32 cellular contexts compared by ENCODE assay signal in genomic region chr6:15346315-15346714, GRCh38.
DNase-seq lines count a peak whose midpoint lies in the region; ATAC-seq lines count a peak whose summit lies in the region.
"Had no signal": no experiment of that assay in that cellular context is flagged by ENCODE, and none has a peak within 500 bp of the region (broad histone marks: within the 10 kb centered on the region; RNA-seq: fewer than 3 reads in every experiment).

No MANE protein-coding gene starts in this region.

- no peak for DNase-seq in activated T-cell treated with anti-CD3 and anti-CD28 coated beads, Interleukin-2, amount 50 U/mL, for 72 hours
- DNase-seq in activated T-cell treated with anti-CD3 and anti-CD28 coated beads, Interleukin-2, amount 50 U/mL, for 48 hours = no peak
- DNase-seq in Jurkat, Clone E6-1 (ENCODE audit: low read depth, low spot score) = peak; percentile 78
- DNase-seq in activated naive CD8-positive, alpha-beta T cell treated with anti-CD3 and anti-CD28 coated beads for 36 hours = no peak
- no peak for DNase-seq in stimulated activated naive CD8-positive, alpha-beta T cell treated with anti-CD3 and anti-CD28 coated beads, Interleukin-15, amount 100 ng/mL, for 72 hours
- no peak for DNase-seq in SK-N-DZ (ENCODE audit: low spot score)
- no peak for DNase-seq in posterior vena cava (ENCODE audit: low spot score)
- DNase-seq: ACHN; activated CD8-positive, alpha-beta memory T cell treated with anti-CD3 and anti-CD28 coated beads, Interleukin-2, amount 10 ng/mL, durations not matched to agents 7 days and 5 days; amygdala; brain microvascular endothelial cell; cerebellar nuclear complex; dermis blood vessel endothelial cell; DMS153; endodermal cell; glutamatergic neuron; Karpas-422; NCI-H1417 treated with DMSO at 0.1 percent for 48 hours; NCI-H2029 treated with DMSO at 0.1 percent for 48 hours; NCI-H524 treated with DMSO at 0.1 percent for 48 hours; OCI-M1; pancreas; SK-N-SH; small intestine; stimulated activated naive CD4-positive, alpha-beta T cell treated with Interleukin-2 at 50 U/mL for 16 hours; testis had no signal

- intact Hi-C loops in posterior vena cava (cut with DNase I) = no loop called here

- peak; percentile 15 to 39 for ATAC-seq in activated T-cell treated with anti-CD3 and anti-CD28 coated beads, Interleukin-2, amount 50 U/mL, for 72 hours (replicated peaks in 1 of 2)
- ATAC-seq in stimulated activated naive CD8-positive, alpha-beta T cell treated with anti-CD3 and anti-CD28 coated beads, Interleukin-15, amount 100 ng/mL, for 72 hours = peak; percentile 71
- ATAC-seq: activated CD8-positive, alpha-beta memory T cell treated with anti-CD3 and anti-CD28 coated beads, Interleukin-2, amount 10 ng/mL, durations not matched to agents 7 days and 5 days; HCT116; left lobe of liver; pancreas had no signal

- H3K36me3 Mint-ChIP-seq in activated T-cell treated with anti-CD3 and anti-CD28 coated beads, Interleukin-2, amount 50 U/mL, for 72 hours (ENCODE audit: insufficient read depth in 2 of 2) = peaks cover 7 to 10% of the 10 kb centered on the region in 2 donors
- peaks cover 37% of the 10 kb centered on the region for H3K36me3 Mint-ChIP-seq in activated naive CD8-positive, alpha-beta T cell treated with anti-CD3 and anti-CD28 coated beads for 36 hours

- H3K4me3 ChIP-seq in Jurkat, Clone E6-1 (ENCODE audit: low read length) = no peak overlapping the region
- H3K4me3 ChIP-seq: neural progenitor cell, pancreas, right atrium auricular region, testis had no signal

- peak overlapping the region; percentile 24 to 53 for H3K4me3 Mint-ChIP-seq in activated T-cell treated with anti-CD3 and anti-CD28 coated beads, Interleukin-2, amount 50 U/mL, for 72 hours
- H3K4me3 Mint-ChIP-seq in activated naive CD8-positive, alpha-beta T cell treated with anti-CD3 and anti-CD28 coated beads for 36 hours = peak overlapping the region; percentile 15
- peak overlapping the region; percentile 42 to 48 for H3K4me3 Mint-ChIP-seq in stimulated activated naive CD8-positive, alpha-beta T cell treated with anti-CD3 and anti-CD28 coated beads, Interleukin-15, amount 100 ng/mL, for 72 hours
- H3K4me3 Mint-ChIP-seq: activated CD8-positive, alpha-beta memory T cell treated with anti-CD3 and anti-CD28 coated beads, Interleukin-2, amount 10 ng/mL, durations not matched to agents 7 days and 5 days; B cell; endodermal cell; memory B cell; neural progenitor cell had no signal

- peak overlapping the region; percentile 31 for H3K27ac Mint-ChIP-seq in activated T-cell treated with anti-CD3 and anti-CD28 coated beads, Interleukin-2, amount 50 U/mL, for 72 hours
- H3K27ac Mint-ChIP-seq in activated naive CD8-positive, alpha-beta T cell treated with anti-CD3 and anti-CD28 coated beads for 36 hours = peak overlapping the region; percentile 52
- peak overlapping the region in 1 of 2 donors; percentile 14 for H3K27ac Mint-ChIP-seq in stimulated activated naive CD8-positive, alpha-beta T cell treated with anti-CD3 and anti-CD28 coated beads, Interleukin-15, amount 100 ng/mL, for 72 hours
- H3K27ac Mint-ChIP-seq: activated CD8-positive, alpha-beta memory T cell treated with anti-CD3 and anti-CD28 coated beads, Interleukin-2, amount 10 ng/mL, durations not matched to agents 7 days and 5 days; endodermal cell; memory B cell; neural progenitor cell had no signal

- H3K4me1 Mint-ChIP-seq in activated T-cell treated with anti-CD3 and anti-CD28 coated beads, Interleukin-2, amount 50 U/mL, for 72 hours (ENCODE audit: low read depth) = peaks cover 89% of the 10 kb centered on the region
- peaks cover 75% of the 10 kb centered on the region for H3K4me1 Mint-ChIP-seq in activated naive CD8-positive, alpha-beta T cell treated with anti-CD3 and anti-CD28 coated beads for 36 hours
- peaks cover 90% of the 10 kb centered on the region for H3K4me1 Mint-ChIP-seq in stimulated activated naive CD8-positive, alpha-beta T cell treated with anti-CD3 and anti-CD28 coated beads, Interleukin-15, amount 100 ng/mL, for 72 hours

- no peaks in the 10 kb centered on the region for H3K27me3 Mint-ChIP-seq in activated T-cell treated with anti-CD3 and anti-CD28 coated beads, Interleukin-2, amount 50 U/mL, for 72 hours (ENCODE audit: low read depth)
- no peaks in the 10 kb centered on the region for H3K27me3 Mint-ChIP-seq in activated naive CD8-positive, alpha-beta T cell treated with anti-CD3 and anti-CD28 coated beads for 36 hours
- no peaks in the 10 kb centered on the region for H3K27me3 Mint-ChIP-seq in stimulated activated naive CD8-positive, alpha-beta T cell treated with anti-CD3 and anti-CD28 coated beads, Interleukin-15, amount 100 ng/mL, for 72 hours
- H3K27me3 Mint-ChIP-seq: activated CD8-positive, alpha-beta memory T cell treated with anti-CD3 and anti-CD28 coated beads, Interleukin-2, amount 10 ng/mL, durations not matched to agents 7 days and 5 days; B cell; memory B cell had no signal

- H3K9me3 Mint-ChIP-seq in activated T-cell treated with anti-CD3 and anti-CD28 coated beads, Interleukin-2, amount 50 U/mL, for 72 hours = no peaks in the 10 kb centered on the region
- H3K9me3 Mint-ChIP-seq in activated naive CD8-positive, alpha-beta T cell treated with anti-CD3 and anti-CD28 coated beads for 36 hours = no peaks in the 10 kb centered on the region
- H3K9me3 Mint-ChIP-seq in stimulated activated naive CD8-positive, alpha-beta T cell treated with anti-CD3 and anti-CD28 coated beads, Interleukin-15, amount 100 ng/mL, for 72 hours = no peaks in the 10 kb centered on the region
- H3K9me3 Mint-ChIP-seq: endodermal cell, memory B cell, neural progenitor cell had no signal
